Comparison of ENCODE assay signal across 1 cellular context in genomic region chr13:43865892-43866291, GRCh38.
TF ChIP-seq lines count a peak whose summit lies in the region.

No MANE protein-coding gene starts in this region.

TF ChIP-seq in HCT116, 20 proteins besides CTCF, POLR2A, EP300 and RAD21 (continued from another document):
- TF ChIP-seq ELF1 (IDR thresholded peaks at IDR 0.05; ENCODE audit: borderline replicate concordance, low read depth) = no peak
- no peak for TF ChIP-seq YY1 (IDR thresholded peaks at IDR 0.05; ENCODE audit: extremely low read depth, insufficient replicate concordance, low read depth, low read length)
- TF ChIP-seq FOSL1 (IDR thresholded peaks at IDR 0.05; ENCODE audit: low read depth) = 0 out of 2 replicates have a peak, but pooled peaks have one; percentile 21
- TF ChIP-seq CEBPB (IDR thresholded peaks at IDR 0.05; ENCODE audit: low read depth) = peak; percentile 55; the same call in 1 of the 2 replicates
- no peak for TF ChIP-seq EZH2 (IDR thresholded peaks at IDR 0.05)
- TF ChIP-seq ZBTB33 (IDR thresholded peaks at IDR 0.05; ENCODE audit: extremely low read depth, insufficient replicate concordance, low read length) = no peak
- TF ChIP-seq EZH2phosphoT487 (IDR thresholded peaks at IDR 0.05; ENCODE audit: borderline replicate concordance) = no peak
- no peak for TF ChIP-seq ZNF274 (IDR thresholded peaks at IDR 0.05; ENCODE audit: low read depth, low read length)
- TF ChIP-seq CBX3 (IDR thresholded peaks at IDR 0.05; ENCODE audit: low read depth) = no peak
- no peak for TF ChIP-seq SIN3A (IDR thresholded peaks at IDR 0.05; ENCODE audit: low read depth)
- no peak for TF ChIP-seq JUND (IDR thresholded peaks at IDR 0.05)
- no peak for TF ChIP-seq ATF3 (IDR thresholded peaks at IDR 0.05)
- no peak for TF ChIP-seq POLR2AphosphoS5 (IDR thresholded peaks at IDR 0.05; ENCODE audit: low read depth, low read length)
- TF ChIP-seq TCF7L2 (IDR thresholded peaks at IDR 0.05; ENCODE audit: borderline replicate concordance, extremely low read depth, insufficient read depth, insufficient read length) = no peak
